ENCODE assay signal across 2 cellular contexts in genomic region chr9:35912791-35913400, GRCh38.
TF ChIP-seq lines count a peak whose summit lies in the region.

No MANE protein-coding gene starts in this region.

TF ChIP-seq in IMR-90, 13 proteins besides CTCF, POLR2A, EP300 and RAD21:
- no peak for TF ChIP-seq BHLHE40 (IDR thresholded peaks at IDR 0.05; ENCODE audit: low read depth, low read length)

TF ChIP-seq in HepG2, 621 proteins besides CTCF, POLR2A, EP300 and RAD21:
- TF ChIP-seq SRF (IDR thresholded peaks at IDR 0.05; ENCODE audit: low read depth, low read length) (no peak), AHR (CRISPR knock-in tag; IDR thresholded peaks at IDR 0.05) (no peak), CHD4 (IDR thresholded peaks at IDR 0.05; ENCODE audit: borderline replicate concordance, low read length) (peak; percentile 40; the same call in 1 of the 2 replicates), KLF12 (CRISPR knock-in tag; IDR thresholded peaks at IDR 0.05; ENCODE audit: borderline replicate concordance) (no peak), ZNF646 (CRISPR knock-in tag; IDR thresholded peaks at IDR 0.05) (peak; percentile 69; the same call in 1 of the 2 replicates), NCOA2 (CRISPR knock-in tag; IDR thresholded peaks at IDR 0.05) (no peak), UBTF (CRISPR knock-in tag; IDR thresholded peaks at IDR 0.05) (peak; percentile 57), SOX5 (CRISPR knock-in tag; IDR thresholded peaks at IDR 0.05; ENCODE audit: borderline replicate concordance) (no peak), ZNF687 (CRISPR knock-in tag; IDR thresholded peaks at IDR 0.05) (0 out of 2 replicates have a peak, but pooled peaks have one; percentile 10), ZNF460 (CRISPR knock-in tag; IDR thresholded peaks at IDR 0.05; ENCODE audit: borderline replicate concordance) (no peak), ONECUT2 (CRISPR knock-in tag; IDR thresholded peaks at IDR 0.05) (no peak), ZNF883 (CRISPR knock-in tag; IDR thresholded peaks at IDR 0.05; ENCODE audit: not compliant biosample characterization) (no peak)
- TF ChIP-seq, protein P1, sequence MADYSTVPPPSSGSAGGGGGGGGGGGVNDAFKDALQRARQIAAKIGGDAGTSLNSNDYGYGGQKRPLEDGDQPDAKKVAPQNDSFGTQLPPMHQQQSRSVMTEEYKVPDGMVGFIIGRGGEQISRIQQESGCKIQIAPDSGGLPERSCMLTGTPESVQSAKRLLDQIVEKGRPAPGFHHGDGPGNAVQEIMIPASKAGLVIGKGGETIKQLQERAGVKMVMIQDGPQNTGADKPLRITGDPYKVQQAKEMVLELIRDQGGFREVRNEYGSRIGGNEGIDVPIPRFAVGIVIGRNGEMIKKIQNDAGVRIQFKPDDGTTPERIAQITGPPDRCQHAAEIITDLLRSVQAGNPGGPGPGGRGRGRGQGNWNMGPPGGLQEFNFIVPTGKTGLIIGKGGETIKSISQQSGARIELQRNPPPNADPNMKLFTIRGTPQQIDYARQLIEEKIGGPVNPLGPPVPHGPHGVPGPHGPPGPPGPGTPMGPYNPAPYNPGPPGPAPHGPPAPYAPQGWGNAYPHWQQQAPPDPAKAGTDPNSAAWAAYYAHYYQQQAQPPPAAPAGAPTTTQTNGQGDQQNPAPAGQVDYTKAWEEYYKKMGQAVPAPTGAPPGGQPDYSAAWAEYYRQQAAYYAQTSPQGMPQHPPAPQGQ (CRISPR knock-in tag; IDR thresholded peaks at IDR 0.05; ENCODE audit: borderline replicate concordance), result no peak
